ENCODE assay signal across 25 cellular contexts in the genomic region with DNA sequence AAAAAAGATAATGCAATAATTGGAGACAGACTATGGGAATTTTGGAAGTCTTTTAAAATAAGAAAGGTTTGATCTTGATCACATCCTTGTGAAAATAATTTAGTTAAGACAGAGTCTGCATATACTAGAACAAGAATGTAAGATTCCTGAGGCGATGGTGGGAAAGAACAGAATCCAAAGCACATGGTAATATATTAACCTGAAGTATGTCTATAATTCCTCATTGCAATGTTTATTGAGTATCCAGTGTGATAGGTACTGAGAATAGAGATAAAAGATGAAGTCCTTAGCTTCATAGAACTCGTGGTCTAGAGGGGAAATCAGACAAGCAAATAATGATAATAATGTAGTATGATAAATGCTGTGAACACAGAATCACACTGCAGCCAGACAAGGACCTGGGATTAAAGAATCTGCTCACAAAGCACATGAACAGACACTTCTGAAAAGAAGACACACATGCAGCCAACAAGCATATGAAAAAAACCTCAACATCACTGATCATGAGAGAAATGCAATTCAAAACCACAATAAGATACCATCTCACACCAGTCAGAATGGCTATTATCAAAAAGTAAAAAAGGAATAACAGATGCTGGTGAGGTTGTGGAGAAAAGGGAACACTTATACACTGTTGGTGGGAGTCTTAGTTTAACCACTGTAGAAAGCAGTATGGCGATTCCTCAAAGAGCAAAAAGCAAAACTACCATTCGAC. TPM values are rescaled to one million over a fixed set of nuclear protein-coding genes. Genes with fewer than 3 reads are reported as not detected.
"Had no signal": no experiment of that assay in that cellular context is flagged by ENCODE, and none has a peak within 500 bp of the region (broad histone marks: within the 10 kb centered on the region; RNA-seq: fewer than 3 reads in every experiment).

No MANE protein-coding gene starts in this region.

- H3K27me3 Mint-ChIP-seq: activated naive CD4-positive, alpha-beta T cell treated with anti-CD3 and anti-CD28 coated beads, Interleukin-2, amount 50 U/mL, for 24 hours; effector memory CD8-positive, alpha-beta T cell; stimulated activated naive CD8-positive, alpha-beta T cell treated with anti-CD3 and anti-CD28 coated beads, Interleukin-15, Interleukin-2, amounts not matched to agents 100 ng/mL and 50 ng/mL, for 24 hours had no signal

- H3K27ac ChIP-seq: gastrocnemius medialis, lower lobe of right lung, pancreas, skin epidermis, thyroid gland had no signal

- H3K4me1 ChIP-seq: gastrocnemius medialis, lower lobe of right lung, thyroid gland had no signal

- DNase-seq: activated gamma-delta T cell treated with Interleukin-2 at 50 U/mL for 16 hours; activated T-cell treated with anti-CD3 and anti-CD28 coated beads, Interleukin-2, amount 50 U/mL, for 1 hour; anterior cingulate cortex; central memory CD4-positive, alpha-beta T cell; effector memory CD8-positive, alpha-beta T cell; gastrocnemius medialis; islet precursor cell; left cardiac atrium; lower lobe of right lung; natural killer cell; pancreas; right cardiac atrium; stimulated activated CD4-positive, alpha-beta T cell treated with anti-CD3 and anti-CD28 coated beads, Interleukin-1b, Interleukin-23, amount 100 ng/mL, for 48 hours; substantia nigra; T-helper 1 cell; thyroid gland had no signal

- H3K36me3 Mint-ChIP-seq: natural killer cell had no signal

- H3K27ac Mint-ChIP-seq: activated naive CD4-positive, alpha-beta T cell treated with anti-CD3 and anti-CD28 coated beads, Interleukin-2, amount 50 U/mL, for 24 hours; effector memory CD8-positive, alpha-beta T cell; natural killer cell; stimulated activated naive CD8-positive, alpha-beta T cell treated with anti-CD3 and anti-CD28 coated beads, Interleukin-15, Interleukin-2, amounts not matched to agents 100 ng/mL and 50 ng/mL, for 24 hours had no signal

- H3K36me3 ChIP-seq: gastrocnemius medialis, thyroid gland had no signal

- H3K9me3 ChIP-seq: gastrocnemius medialis, lower lobe of right lung, pancreas, thyroid gland had no signal

- H3K4me1 Mint-ChIP-seq: activated naive CD4-positive, alpha-beta T cell treated with anti-CD3 and anti-CD28 coated beads, Interleukin-2, amount 50 U/mL, for 24 hours; natural killer cell had no signal

- ATAC-seq: effector memory CD8-positive, alpha-beta T cell; esophagus mucosa; gastrocnemius medialis; left cardiac atrium; lower lobe of right lung; natural killer cell; right cardiac atrium had no signal

- H3K27me3 ChIP-seq: gastrocnemius medialis, pancreas, thyroid gland had no signal

- H3K9me3 Mint-ChIP-seq: activated naive CD4-positive, alpha-beta T cell treated with anti-CD3 and anti-CD28 coated beads, Interleukin-2, amount 50 U/mL, for 24 hours; effector memory CD8-positive, alpha-beta T cell; natural killer cell; stimulated activated naive CD8-positive, alpha-beta T cell treated with anti-CD3 and anti-CD28 coated beads, Interleukin-15, Interleukin-2, amounts not matched to agents 100 ng/mL and 50 ng/mL, for 24 hours had no signal

- H3K4me3 Mint-ChIP-seq: activated naive CD4-positive, alpha-beta T cell treated with anti-CD3 and anti-CD28 coated beads, Interleukin-2, amount 50 U/mL, for 24 hours; effector memory CD8-positive, alpha-beta T cell; natural killer cell; stimulated activated naive CD8-positive, alpha-beta T cell treated with anti-CD3 and anti-CD28 coated beads, Interleukin-15, Interleukin-2, amounts not matched to agents 100 ng/mL and 50 ng/mL, for 24 hours had no signal

- H3K4me3 ChIP-seq: gastrocnemius medialis, lower lobe of right lung, pancreas, skin epidermis, thyroid gland had no signal

RNA-seq across cellular contexts. Expression of gene ANGPTL3, which starts 6.9 kb away (rescaled TPM):
- total RNA-seq: dermis microvascular lymphatic vessel endothelial cell, endothelial cell of umbilical vein, esophagus mucosa, left cardiac atrium, lower lobe of right lung, mesenteric fat pad, natural killer cell, pulmonary artery endothelial cell, right cardiac atrium, thyroid gland, urinary bladder had no signal
- polyA plus RNA-seq: endothelial cell of umbilical vein, right cardiac atrium had no signal
